Comparison of ENCODE assay signal across 8 cellular contexts in the genomic region with DNA sequence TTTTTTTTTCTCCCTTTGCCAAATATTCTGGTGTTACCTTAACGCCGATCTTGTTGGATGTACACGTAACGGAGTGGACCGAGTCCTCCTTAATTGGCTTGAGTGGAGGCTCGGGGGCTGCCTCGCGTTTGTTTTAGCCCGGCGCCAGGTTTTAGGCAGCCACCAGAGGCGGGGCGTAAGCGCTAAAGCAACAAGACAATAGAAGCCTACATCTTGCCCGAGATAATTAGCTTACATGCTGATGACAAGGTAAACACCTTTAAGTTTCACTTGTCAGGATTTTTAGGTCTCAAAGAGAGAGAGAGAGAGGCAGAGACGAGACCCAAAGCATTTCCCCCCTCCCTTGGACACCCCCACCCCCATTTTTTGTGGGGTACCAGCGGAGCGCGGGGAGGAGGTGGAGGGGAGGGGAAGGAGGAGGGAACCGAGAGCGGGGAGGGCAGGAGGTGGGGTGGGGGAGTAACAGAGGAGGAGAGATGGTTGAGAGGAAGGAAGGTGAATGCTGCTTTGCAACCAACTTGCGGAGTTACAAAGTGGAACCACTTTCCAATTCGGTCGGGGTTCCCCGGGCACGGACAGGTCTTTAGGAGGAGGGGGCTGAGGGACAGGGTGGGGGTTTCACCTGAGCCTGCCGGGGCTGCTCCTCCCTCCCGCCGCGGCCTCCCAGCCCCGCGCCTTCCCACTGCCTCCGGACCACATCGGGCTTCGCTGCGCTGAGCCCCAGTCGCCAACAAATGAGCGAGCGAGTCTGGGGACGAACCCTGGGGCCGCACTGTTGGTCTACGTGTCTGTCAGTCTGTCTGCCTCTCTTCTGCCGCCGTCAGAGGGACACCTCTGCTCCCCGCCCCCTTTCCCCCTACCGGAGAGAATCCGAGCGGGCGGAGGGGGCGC. TPM values are rescaled to one million over a fixed set of nuclear protein-coding genes. Genes with fewer than 3 reads are reported as not detected.
DNase-seq lines count a peak whose midpoint lies in the region; ATAC-seq and TF ChIP-seq lines count a peak whose summit lies in the region.

A gene (minus strand): TSS at position 802 of the 891 bp plus-strand sequence. CDS start 103 bp downstream, at position 699.

- H3K27ac Mint-ChIP-seq in activated naive CD4-positive, alpha-beta T cell treated with anti-CD3 and anti-CD28 coated beads, Interleukin-2, amount 50 U/mL, for 24 hours, result peak within 1 kb of the TSS; percentile 51
- no peak within 1 kb of the TSS for H3K27ac Mint-ChIP-seq in activated naive CD4-positive, alpha-beta T cell treated with anti-CD3 and anti-CD28 coated beads, Interleukin-2, amount 50 U/mL, for 72 hours
- peak within 1 kb of the TSS; percentile 31 for H3K27ac Mint-ChIP-seq in type B pancreatic cell

- H3K4me3 Mint-ChIP-seq in activated naive CD4-positive, alpha-beta T cell treated with anti-CD3 and anti-CD28 coated beads, Interleukin-2, amount 50 U/mL, for 24 hours, result peak within 1 kb of the TSS; percentile 73
- peak within 1 kb of the TSS; percentile 83 for H3K4me3 Mint-ChIP-seq in type B pancreatic cell

- H3K4me1 ChIP-seq in NT2/D1 (ENCODE audit: insufficient read depth, insufficient read length), result no peaks in the 10 kb centered on the region
- H3K4me1 ChIP-seq in iPS-18a (ENCODE audit: control insufficient read depth, low read depth, low read length), result peaks cover 8% of the 10 kb centered on the region

- H3K9ac ChIP-seq in NT2/D1 (ENCODE audit: insufficient read length, low read depth), result no peak within 1 kb of the TSS
- no peak within 1 kb of the TSS for H3K9ac ChIP-seq in iPS-18a (ENCODE audit: low read length)

- no peak for DNase-seq in activated naive CD4-positive, alpha-beta T cell treated with anti-CD3 and anti-CD28 coated beads, Interleukin-2, amount 50 U/mL, for 72 hours (ENCODE audit: low spot score in 2 of 2)
- DNase-seq in NT2/D1 (ENCODE audit: low read depth, low spot score), result no peak
- no peak for DNase-seq in type B pancreatic cell (ENCODE audit: extremely low spot score, unreplicated experiment)
- DNase-seq in DMS114 treated with DMSO at 0.1 percent for 48 hours (lab: John Stamatoyannopoulos, UW; ENCODE audit: unreplicated experiment), result no peak

- no peaks in the 10 kb centered on the region for H3K36me3 ChIP-seq in NT2/D1 (ENCODE audit: insufficient read depth, insufficient read length, low read length)
- no peaks in the 10 kb centered on the region for H3K36me3 ChIP-seq in iPS-18a (ENCODE audit: control insufficient read depth, low read depth, low read length)

- H3K9me3 Mint-ChIP-seq in activated naive CD4-positive, alpha-beta T cell treated with anti-CD3 and anti-CD28 coated beads, Interleukin-2, amount 50 U/mL, for 24 hours, result no peaks in the 10 kb centered on the region
- H3K9me3 Mint-ChIP-seq in activated naive CD4-positive, alpha-beta T cell treated with anti-CD3 and anti-CD28 coated beads, Interleukin-2, amount 50 U/mL, for 72 hours, result no peaks in the 10 kb centered on the region
- H3K9me3 Mint-ChIP-seq in type B pancreatic cell, result no peaks in the 10 kb centered on the region

- H3K9me3 ChIP-seq in NT2/D1 (ENCODE audit: insufficient read depth, low read length) (peaks cover 12% of the 10 kb centered on the region; the same call in 1 of the 2 replicates), iPS-18a (ENCODE audit: control insufficient read depth, low read depth, low read length) (no peaks in the 10 kb centered on the region)

- peaks cover 51% of the 10 kb centered on the region for H3K27me3 Mint-ChIP-seq in activated naive CD4-positive, alpha-beta T cell treated with anti-CD3 and anti-CD28 coated beads, Interleukin-2, amount 50 U/mL, for 24 hours
- peaks cover 94% of the 10 kb centered on the region for H3K27me3 Mint-ChIP-seq in type B pancreatic cell

- H3K27ac ChIP-seq in iPS-18a (ENCODE audit: low read length), result no peak within 1 kb of the TSS

- H3K4me1 Mint-ChIP-seq in activated naive CD4-positive, alpha-beta T cell treated with anti-CD3 and anti-CD28 coated beads, Interleukin-2, amount 50 U/mL, for 24 hours, result peaks cover 13% of the 10 kb centered on the region
- H3K4me1 Mint-ChIP-seq in type B pancreatic cell (ENCODE audit: unreplicated experiment), result peaks cover 19% of the 10 kb centered on the region

- TF ChIP-seq CTCF in type B pancreatic cell (conservative IDR thresholded peaks at IDR 0.05), result no peak

- H3K27me3 ChIP-seq in NT2/D1 (ENCODE audit: insufficient read depth, insufficient read length), result peaks cover 99% of the 10 kb centered on the region
- peaks cover 100% of the 10 kb centered on the region for H3K27me3 ChIP-seq in iPS-18a (ENCODE audit: control insufficient read depth, insufficient read depth, low read length)

- no peak for ATAC-seq in activated naive CD4-positive, alpha-beta T cell treated with anti-CD3 and anti-CD28 coated beads, Interleukin-2, amount 50 U/mL, for 72 hours
- ATAC-seq in GM21737 (IDR thresholded peaks at IDR 0.05; ENCODE audit: unreplicated experiment), result no peak
- ATAC-seq in HG02870 (IDR thresholded peaks at IDR 0.05; ENCODE audit: unreplicated experiment), result no peak

- H3K36me3 Mint-ChIP-seq in activated naive CD4-positive, alpha-beta T cell treated with anti-CD3 and anti-CD28 coated beads, Interleukin-2, amount 50 U/mL, for 24 hours, result no peaks in the 10 kb centered on the region
- peaks cover 14 to 43% of the 10 kb centered on the region in 2 donors for H3K36me3 Mint-ChIP-seq in activated naive CD4-positive, alpha-beta T cell treated with anti-CD3 and anti-CD28 coated beads, Interleukin-2, amount 50 U/mL, for 72 hours
- H3K36me3 Mint-ChIP-seq in type B pancreatic cell, result no peaks in the 10 kb centered on the region

- H3K4me3 ChIP-seq in NT2/D1 (ENCODE audit: insufficient read length, low read depth) (peak within 1 kb of the TSS; percentile 15), iPS-18a (ENCODE audit: low read length) (peak within 1 kb of the TSS; percentile 42)

RNA-seq across cellular contexts. Expression of the gene that starts here (rescaled TPM):
- total RNA-seq in activated naive CD4-positive, alpha-beta T cell treated with anti-CD3 and anti-CD28 coated beads, Interleukin-2, amount 50 U/mL, for 72 hours, result not detected
- 7.4 and 9.3 TPM in 2 replicates for total RNA-seq in type B pancreatic cell (ENCODE audit: low replicate concordance)

Comparison
In these comparisons a context has a peak if more than half of its experiments do, and no peak if none do; other contexts are left out.
1. H3K27ac Mint-ChIP-seq: peak in activated naive CD4-positive, alpha-beta T cell treated with anti-CD3 and anti-CD28 coated beads, Interleukin-2, amount 50 U/mL, for 24 hours (single experiment) and type B pancreatic cell (single experiment); none in activated naive CD4-positive, alpha-beta T cell treated with anti-CD3 and anti-CD28 coated beads, Interleukin-2, amount 50 U/mL, for 72 hours (0 of 2).